ENCODE assay signal across 15 cellular contexts in genomic region chr12:23008613-23009012, GRCh38.
DNase-seq lines count a peak whose midpoint lies in the region; ATAC-seq and TF ChIP-seq lines count a peak whose summit lies in the region.
"Had no signal": no experiment of that assay in that cellular context is flagged by ENCODE, and none has a peak within 500 bp of the region (broad histone marks: within the 10 kb centered on the region; RNA-seq: fewer than 3 reads in every experiment).

No MANE protein-coding gene starts in this region.

- H3K14ac ChIP-seq in neuronal stem cell (ENCODE audit: low read length), result no peak overlapping the region

- H3K27ac Mint-ChIP-seq in effector memory CD8-positive, alpha-beta T cell, result no peak overlapping the region
- H3K27ac Mint-ChIP-seq: CD8-positive, alpha-beta memory T cell had no signal

- H4K8ac ChIP-seq in neuronal stem cell (ENCODE audit: low read depth, low read length), result no peak overlapping the region

- H3K4me1 ChIP-seq in right atrium auricular region (peaks cover 0 to 10% of the 10 kb centered on the region in 2 donors), neuronal stem cell (ENCODE audit: control insufficient read depth in 2 of 2, insufficient read depth in 1 of 2, low read depth in 1 of 2, low read length in 2 of 2) (peaks cover 1 to 12% of the 10 kb centered on the region in 2 donors)
- H3K4me1 ChIP-seq in effector memory CD4-positive, alpha-beta T cell (ENCODE audit: control insufficient read depth, insufficient read depth, low read length, poor library complexity, severe bottlenecking), result no peaks in the 10 kb centered on the region

- H3K27me3 Mint-ChIP-seq in effector memory CD8-positive, alpha-beta T cell, result no peaks in the 10 kb centered on the region
- H3K27me3 Mint-ChIP-seq: CD8-positive, alpha-beta memory T cell had no signal

- intact Hi-C loops in left cardiac atrium (cut with DNase I), result no loop called here

- H3K79me1 ChIP-seq in neuronal stem cell (ENCODE audit: low read depth, low read length), result no peaks in the 10 kb centered on the region

- H3K9me3 ChIP-seq in right atrium auricular region, result no peaks in the 10 kb centered on the region
- H3K9me3 ChIP-seq in neuronal stem cell (replicated peaks in 1 of 2; ENCODE audit: control insufficient read depth in 2 of 2, insufficient read depth in 1 of 2, low read depth in 1 of 2, low read length in 2 of 2), result no peaks in the 10 kb centered on the region
- H3K9me3 ChIP-seq in effector memory CD4-positive, alpha-beta T cell (ENCODE audit: control insufficient read depth, low read length), result no peaks in the 10 kb centered on the region

- H2BK12ac ChIP-seq in neuronal stem cell (ENCODE audit: low read length), result no peak overlapping the region

- no peaks in the 10 kb centered on the region for H3K36me3 Mint-ChIP-seq in effector memory CD8-positive, alpha-beta T cell (ENCODE audit: insufficient read depth)
- H3K36me3 Mint-ChIP-seq: CD8-positive, alpha-beta memory T cell had no signal

- H3K36me3 ChIP-seq in right atrium auricular region (no peaks in the 10 kb centered on the region), neuronal stem cell (replicated peaks in 1 of 2; ENCODE audit: control insufficient read depth in 2 of 2, insufficient read depth in 2 of 2, low read length in 2 of 2) (no peaks in the 10 kb centered on the region)
- no peaks in the 10 kb centered on the region for H3K36me3 ChIP-seq in effector memory CD4-positive, alpha-beta T cell (ENCODE audit: control insufficient read depth, insufficient read depth, low read length)

- H3K18ac ChIP-seq in neuronal stem cell (ENCODE audit: low read length), result no peak overlapping the region

- DNase-seq in left cardiac atrium, result peak; percentile 23
- no peak for DNase-seq in right atrium auricular region (ENCODE audit: low spot score)
- peak; percentile 0 for DNase-seq in fibroblast of villous mesenchyme (ENCODE audit: low read depth)
- no peak for DNase-seq in neuronal stem cell (ENCODE audit: low spot score)
- no peak for DNase-seq in activated CD4-positive, CD25-positive, alpha-beta regulatory T cell (lab: John Stamatoyannopoulos, UW)
- DNase-seq in NCI-H146 treated with DMSO at 0.1 percent for 48 hours (lab: John Stamatoyannopoulos, UW; ENCODE audit: unreplicated experiment), result no peak
- no peak for DNase-seq in effector memory CD8-positive, alpha-beta T cell
- DNase-seq in effector memory CD4-positive, alpha-beta T cell, result no peak
- DNase-seq: CD8-positive, alpha-beta memory T cell; DMS79 treated with DMSO at 0.1 percent for 48 hours; NCI-H1105 treated with DMSO at 0.1 percent for 48 hours; NCI-H187; NCI-H69; RPMI8226 had no signal

- ATAC-seq in left cardiac atrium, result peak; percentile 55 to 75
- ATAC-seq in effector memory CD8-positive, alpha-beta T cell (replicated peaks), result no peak
- ATAC-seq: HCT116 had no signal

- no peak overlapping the region for H2BK120ac ChIP-seq in neuronal stem cell (ENCODE audit: low read depth, low read length)

- no peaks in the 10 kb centered on the region for H3K4me1 Mint-ChIP-seq in effector memory CD8-positive, alpha-beta T cell (ENCODE audit: low read depth in 2 of 2)
- H3K4me1 Mint-ChIP-seq: CD8-positive, alpha-beta memory T cell had no signal

- TF ChIP-seq CTCF in right atrium auricular region (IDR thresholded peaks at IDR 0.05) (no peak), fibroblast of villous mesenchyme (IDR thresholded peaks at IDR 0.05; ENCODE audit: insufficient read depth, low read depth, low read length) (no peak)

- H3K9ac ChIP-seq in neuronal stem cell (ENCODE audit: low read depth, low read length, poor library complexity), result no peak overlapping the region

- H3K23ac ChIP-seq in neuronal stem cell (ENCODE audit: low read depth, low read length, poor library complexity), result no peak overlapping the region

- H3K4ac ChIP-seq in neuronal stem cell (ENCODE audit: low read length), result no peak overlapping the region

- H3K4me3 ChIP-seq in right atrium auricular region (no peak overlapping the region), fibroblast of villous mesenchyme (ENCODE audit: low read depth, low read length) (no peak overlapping the region), neuronal stem cell (ENCODE audit: low read length in 2 of 2) (no peak overlapping the region)
- H3K4me3 ChIP-seq in effector memory CD4-positive, alpha-beta T cell (ENCODE audit: insufficient read depth, low read depth, low read length, poor library complexity, severe bottlenecking), result no peak overlapping the region

- peak overlapping the region; percentile 18 for H2AFZ ChIP-seq in neuronal stem cell (ENCODE audit: low read length)

- H2AK5ac ChIP-seq in neuronal stem cell (ENCODE audit: low read depth, low read length), result no peak overlapping the region

- H3K9me3 Mint-ChIP-seq in effector memory CD8-positive, alpha-beta T cell, result peaks cover 0 to 3% of the 10 kb centered on the region in 2 donors

- no peaks in the 10 kb centered on the region for H3K27me3 ChIP-seq in right atrium auricular region
- H3K27me3 ChIP-seq in neuronal stem cell (ENCODE audit: control insufficient read depth in 3 of 3, insufficient read depth in 3 of 3, low read depth in 1 of 3, low read length in 3 of 3), result no peaks in the 10 kb centered on the region
- H3K27me3 ChIP-seq in effector memory CD4-positive, alpha-beta T cell (replicated peaks; ENCODE audit: control insufficient read depth, insufficient read depth, low read length, poor library complexity, severe bottlenecking), result no peaks in the 10 kb centered on the region

- no peak overlapping the region for H4K91ac ChIP-seq in neuronal stem cell (ENCODE audit: low read depth, low read length, poor library complexity)

- no peak overlapping the region for H3K4me3 Mint-ChIP-seq in effector memory CD8-positive, alpha-beta T cell
- H3K4me3 Mint-ChIP-seq: CD8-positive, alpha-beta memory T cell had no signal

- no CpG with 5 or more reads among the region's 5 CpGs for WGBS in neuronal stem cell (ENCODE audit: extremely low coverage in 2 of 2, insufficient read length in 2 of 2, insufficient replicate concordance in 1 of 2), 2 donors

- no peak overlapping the region for H2BK15ac ChIP-seq in neuronal stem cell (ENCODE audit: low read length)

- H3K27ac ChIP-seq in right atrium auricular region, result no peak overlapping the region
- H3K27ac ChIP-seq in neuronal stem cell (replicated peaks; ENCODE audit: low read length), result no peak overlapping the region
- no peak overlapping the region for H3K27ac ChIP-seq in effector memory CD4-positive, alpha-beta T cell (ENCODE audit: insufficient read depth, low read length, poor library complexity, severe bottlenecking)

- no peak overlapping the region for H3K4me2 ChIP-seq in neuronal stem cell (ENCODE audit: insufficient read depth, low read length, poor library complexity, severe bottlenecking)

- no peak overlapping the region for H2BK5ac ChIP-seq in neuronal stem cell (ENCODE audit: low read length)

Comparison
In these comparisons a context has a peak if more than half of its experiments do, and no peak if none do; other contexts are left out.
1. DNase-seq: peak in left cardiac atrium (single experiment) and fibroblast of villous mesenchyme (single experiment); none in right atrium auricular region (single experiment), neuronal stem cell (single experiment), activated CD4-positive, CD25-positive, alpha-beta regulatory T cell (0 of 4), NCI-H146 treated with DMSO at 0.1 percent for 48 hours (single experiment), effector memory CD8-positive, alpha-beta T cell (0 of 3) and effector memory CD4-positive, alpha-beta T cell (0 of 3).